16 cellular contexts compared by ENCODE assay signal in the genomic region with DNA sequence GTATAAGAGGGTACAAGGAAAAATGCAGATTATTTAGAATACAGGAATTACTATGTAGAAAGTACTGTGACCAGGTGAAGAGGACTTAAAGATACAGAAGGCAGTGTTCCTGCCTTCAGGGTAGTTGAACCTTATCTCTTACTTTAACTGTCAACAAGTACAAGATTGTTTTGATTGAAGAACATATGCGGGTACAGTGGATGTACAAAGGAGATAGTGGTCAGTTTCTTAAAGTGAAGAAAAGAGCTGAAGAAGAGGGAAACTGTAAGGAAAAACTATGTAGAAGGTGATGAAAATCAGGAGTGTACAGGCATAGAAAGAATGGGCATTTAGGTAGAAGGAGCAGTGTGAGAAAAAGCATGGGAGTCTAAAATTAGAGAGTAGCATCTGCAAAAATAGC. TPM values are rescaled to one million over a fixed set of nuclear protein-coding genes. Genes with fewer than 3 reads are reported as not detected.
DNase-seq lines count a peak whose midpoint lies in the region; ATAC-seq, FAIRE-seq and TF ChIP-seq lines count a peak whose summit lies in the region.
"Had no signal": no experiment of that assay in that cellular context is flagged by ENCODE, and none has a peak within 500 bp of the region (broad histone marks: within the 10 kb centered on the region; RNA-seq: fewer than 3 reads in every experiment).

No MANE protein-coding gene starts in this region.

- H3K27me3 Mint-ChIP-seq in astrocyte (ENCODE audit: low read depth, unreplicated experiment): no peaks in the 10 kb centered on the region

- H4K20me1 ChIP-seq in DND-41 (ENCODE audit: insufficient read depth, low read length) (peaks cover 20% of the 10 kb centered on the region), MM.1S (ENCODE audit: insufficient read depth, low read length) (no peaks in the 10 kb centered on the region), astrocyte (ENCODE audit: insufficient read depth, low read length) (peaks cover 37% of the 10 kb centered on the region), neural cell (ENCODE audit: insufficient read depth) (no peaks in the 10 kb centered on the region)

- in situ Hi-C loops in KBM-7 (cut with MboI; ENCODE audit: low pct_unique_long_range_greater_than_20kb, low sequenced_read_pairs): no loop called here

- DNase-seq in DND-41 (no peak), MM.1S (no peak), astrocyte (ENCODE audit: low read depth) (no peak), KBM-7 (no peak), tibial artery (no peak)
- DNase-seq: activated CD4-positive, CD25-positive, alpha-beta regulatory T cell; GF-D8; MG63; NK-92 treated with Interleukin-12 subunit alpha and Interleukin-12 subunit beta, amount 100 ng/mL, for 24 hours had no signal

- H3K9me3 ChIP-seq in DND-41 (ENCODE audit: insufficient read depth, low read length, severe bottlenecking): no peaks in the 10 kb centered on the region
- H3K9me3 ChIP-seq in MM.1S (replicated peaks; ENCODE audit: insufficient read depth, low read length): no peaks in the 10 kb centered on the region
- no peaks in the 10 kb centered on the region for H3K9me3 ChIP-seq in astrocyte (ENCODE audit: insufficient read depth, low read depth, low read length)
- H3K9me3 ChIP-seq in neural cell (ENCODE audit: low read length): no peaks in the 10 kb centered on the region
- H3K9me3 ChIP-seq in tibial artery: no peaks in the 10 kb centered on the region
- H3K9me3 ChIP-seq: MG63 had no signal

- H3K27ac ChIP-seq in DND-41 (ENCODE audit: low read length) (no peak overlapping the region), MM.1S (ENCODE audit: low read length) (no peak overlapping the region), astrocyte (ENCODE audit: low read depth, low read length) (no peak overlapping the region), neural cell (ENCODE audit: low read length) (no peak overlapping the region), tibial artery (no peak overlapping the region)

- no peaks in the 10 kb centered on the region for H3K9me3 Mint-ChIP-seq in astrocyte (ENCODE audit: unreplicated experiment)

- H3K27me3 ChIP-seq in DND-41 (ENCODE audit: insufficient read depth, low read length, poor library complexity): no peaks in the 10 kb centered on the region
- no peaks in the 10 kb centered on the region for H3K27me3 ChIP-seq in MM.1S (replicated peaks; ENCODE audit: insufficient read depth, low read length)
- H3K27me3 ChIP-seq in astrocyte (ENCODE audit: insufficient read depth, low read length): no peaks in the 10 kb centered on the region
- no peaks in the 10 kb centered on the region for H3K27me3 ChIP-seq in neural cell (ENCODE audit: insufficient read depth, low read depth, low read length)
- no peaks in the 10 kb centered on the region for H3K27me3 ChIP-seq in tibial artery
- H3K27me3 ChIP-seq: MG63 had no signal

- H3K4me2 ChIP-seq in DND-41 (ENCODE audit: insufficient read depth, low read length) (peak overlapping the region; percentile 60; the same call in 1 of the 2 replicates), MM.1S (ENCODE audit: low read depth, low read length) (peak overlapping the region; percentile 69; the same call in 1 of the 2 replicates), astrocyte (ENCODE audit: low read length) (no peak overlapping the region), neural cell (ENCODE audit: low read length) (no peak overlapping the region)

- TF ChIP-seq EP300 in neural cell (conservative IDR thresholded peaks at IDR 0.05; ENCODE audit: poor library complexity, severe bottlenecking): no peak

- FAIRE-seq in astrocyte (lab: Jason Lieb, UNC): no peak
- FAIRE-seq: bronchial epithelial cell, endometrium, GM18507, H54 had no signal

- H3K9ac ChIP-seq in DND-41 (ENCODE audit: low read depth, low read length) (peak overlapping the region; percentile 82; the same call in 1 of the 2 replicates), MM.1S (ENCODE audit: low read length) (no peak overlapping the region), astrocyte (ENCODE audit: low read length) (peak overlapping the region; percentile 7), neural cell (ENCODE audit: low read length) (no peak overlapping the region)

- H3K36me3 Mint-ChIP-seq in astrocyte (ENCODE audit: low read depth, unreplicated experiment): peaks cover 9% of the 10 kb centered on the region

- TF ChIP-seq CTCF in DND-41 (IDR thresholded peaks at IDR 0.05; ENCODE audit: borderline replicate concordance, extremely low read depth, low read length, poor library complexity, severe bottlenecking) (no peak), MM.1S (IDR thresholded peaks at IDR 0.05; ENCODE audit: low read length) (no peak), astrocyte (IDR thresholded peaks at IDR 0.05; ENCODE audit: insufficient read depth, low read depth, low read length) (no peak), neural cell (IDR thresholded peaks at IDR 0.05; ENCODE audit: poor library complexity, severe bottlenecking) (no peak), tibial artery (IDR thresholded peaks at IDR 0.05) (no peak)

- 0 out of 2 replicates have a peak, but pooled peaks cover 11% of the 10 kb centered on the region for H3F3A ChIP-seq in MM.1S (ENCODE audit: insufficient read depth, low read length)
- H3F3A ChIP-seq in neural cell (ENCODE audit: insufficient read depth, low read length, poor library complexity, severe bottlenecking): no peaks in the 10 kb centered on the region

- peaks cover 16% of the 10 kb centered on the region for H3K4me1 Mint-ChIP-seq in astrocyte (ENCODE audit: low read depth, unreplicated experiment)

- H3K4me3 Mint-ChIP-seq in astrocyte (ENCODE audit: unreplicated experiment): peak overlapping the region; percentile 87

- peaks cover 72% of the 10 kb centered on the region for H3K79me2 ChIP-seq in DND-41 (ENCODE audit: insufficient read depth, low read length)
- H3K79me2 ChIP-seq in MM.1S (ENCODE audit: low read length): peaks cover 70% of the 10 kb centered on the region
- peaks cover 71% of the 10 kb centered on the region for H3K79me2 ChIP-seq in astrocyte (ENCODE audit: insufficient read depth, low read length)
- H3K79me2 ChIP-seq in neural cell (replicated peaks; ENCODE audit: insufficient read depth, low read length): peaks cover 32% of the 10 kb centered on the region

- H3K4me3 ChIP-seq in DND-41 (ENCODE audit: low read depth in 1 of 2, low read length in 2 of 2) (no peak overlapping the region), MM.1S (ENCODE audit: low read length) (no peak overlapping the region), astrocyte (ENCODE audit: insufficient read depth, low read depth, low read length) (no peak overlapping the region), neural cell (ENCODE audit: low read length) (peak overlapping the region; percentile 86), tibial artery (no peak overlapping the region)

- intact Hi-C loops in tibial artery (cut with DNase I; ENCODE audit: low total_unique reads): no loop called here

- no peak overlapping the region for H3K27ac Mint-ChIP-seq in astrocyte (ENCODE audit: unreplicated experiment)

- H2AFZ ChIP-seq in DND-41 (ENCODE audit: low read depth, low read length) (no peak overlapping the region), MM.1S (ENCODE audit: low read length) (no peak overlapping the region), astrocyte (ENCODE audit: low read depth, low read length) (no peak overlapping the region), neural cell (ENCODE audit: low read depth, low read length) (no peak overlapping the region)

- peaks cover 28% of the 10 kb centered on the region for H3K36me3 ChIP-seq in DND-41 (ENCODE audit: insufficient read depth, low read length)
- H3K36me3 ChIP-seq in MM.1S (replicated peaks; ENCODE audit: insufficient read depth, low read length): peaks cover 2% of the 10 kb centered on the region; the same call in 1 of the 2 replicates
- no peaks in the 10 kb centered on the region for H3K36me3 ChIP-seq in astrocyte (ENCODE audit: insufficient read depth, low read length)
- H3K36me3 ChIP-seq in neural cell (ENCODE audit: insufficient read depth, low read length): no peaks in the 10 kb centered on the region
- H3K36me3 ChIP-seq in tibial artery: peaks cover 5 to 18% (median 5%) of the 10 kb centered on the region in 3 donors
- H3K36me3 ChIP-seq: MG63 had no signal

- ATAC-seq in DND-41 (ENCODE audit: insufficient read depth, low read depth): no peak
- ATAC-seq in HG02588 (IDR thresholded peaks at IDR 0.05; ENCODE audit: unreplicated experiment): no peak
- ATAC-seq: sciatic nerve had no signal

- peaks cover 21% of the 10 kb centered on the region for H3K4me1 ChIP-seq in DND-41 (ENCODE audit: insufficient read depth, low read length)
- peaks cover 12% of the 10 kb centered on the region for H3K4me1 ChIP-seq in MM.1S (ENCODE audit: low read length)
- H3K4me1 ChIP-seq in astrocyte (ENCODE audit: insufficient read depth, low read length): peaks cover 11% of the 10 kb centered on the region
- H3K4me1 ChIP-seq in tibial artery: peaks cover 0 to 30% (median 6%) of the 10 kb centered on the region in 4 donors

- H3K9me2 ChIP-seq in MM.1S (replicated peaks; ENCODE audit: insufficient read depth, low read length) (no peaks in the 10 kb centered on the region), neural cell (ENCODE audit: insufficient read depth, low read length) (no peaks in the 10 kb centered on the region)

- TF ChIP-seq RAD21 in neural cell (conservative IDR thresholded peaks at IDR 0.05): no peak

TF ChIP-seq in neural cell, 6 proteins besides CTCF, POLR2A, EP300 and RAD21 (continues in another document):
- TF ChIP-seq POLR2AphosphoS5 (IDR thresholded peaks at IDR 0.05) (no peak), TAF1 (IDR thresholded peaks at IDR 0.05; ENCODE audit: low read depth) (no peak), MXI1 (conservative IDR thresholded peaks at IDR 0.05; ENCODE audit: poor library complexity, severe bottlenecking) (no peak), EZH2 (IDR thresholded peaks at IDR 0.05; ENCODE audit: borderline replicate concordance, insufficient read depth, low read length, poor library complexity, severe bottlenecking) (no peak)

RNA-seq across cellular contexts. Expression of a gene that starts 2.2 kb away (rescaled TPM):
- 57.5 and 57.7 TPM in 2 replicates for total RNA-seq in astrocyte
- 24.4 and 30.0 TPM in 2 replicates for polyA plus RNA-seq in neural cell
- polyA minus RNA-seq in neural cell: 42.9 and 50.5 TPM in 2 replicates

Comparison
In these comparisons a context has a peak if more than half of its experiments do, and no peak if none do; other contexts are left out.
1. H3K4me2 ChIP-seq: peak in DND-41 (single experiment) and MM.1S (single experiment); none in astrocyte (single experiment) and neural cell (single experiment).
2. H3K9ac ChIP-seq: peak in DND-41 (single experiment) and astrocyte (single experiment); none in MM.1S (single experiment) and neural cell (single experiment).